In genomic region chr14:67423424-67423823, GRCh38 we compare ENCODE assay signal across 13 cellular contexts.
"Had no signal": no experiment of that assay in that cellular context is flagged by ENCODE, and none has a peak within 500 bp of the region (broad histone marks: within the 10 kb centered on the region; RNA-seq: fewer than 3 reads in every experiment).

No MANE protein-coding gene starts in this region.

- DNase-seq: activated CD8-positive, alpha-beta memory T cell treated with anti-CD3 and anti-CD28 coated beads, Interleukin-2, amount 50 U/mL, for 4 hours; activated CD8-positive, alpha-beta T cell treated with anti-CD3 and anti-CD28 coated beads for 36 hours; activated naive CD4-positive, alpha-beta T cell treated with Interleukin-2 at 50 U/mL for 16 hours; activated naive CD8-positive, alpha-beta T cell treated with anti-CD3 and anti-CD28 coated beads, Interleukin-2, amount 50 U/mL, for 24 hours; activated T-cell treated with anti-CD3 and anti-CD28 coated beads, Interleukin-2, amount 50 U/mL, for 72 hours; esophagus squamous epithelium; foreskin fibroblast; glutamatergic neuron; left colon; midbrain; retina; thyroid gland; uterus had no signal
